13 cellular contexts compared by ENCODE assay signal in the genomic region with DNA sequence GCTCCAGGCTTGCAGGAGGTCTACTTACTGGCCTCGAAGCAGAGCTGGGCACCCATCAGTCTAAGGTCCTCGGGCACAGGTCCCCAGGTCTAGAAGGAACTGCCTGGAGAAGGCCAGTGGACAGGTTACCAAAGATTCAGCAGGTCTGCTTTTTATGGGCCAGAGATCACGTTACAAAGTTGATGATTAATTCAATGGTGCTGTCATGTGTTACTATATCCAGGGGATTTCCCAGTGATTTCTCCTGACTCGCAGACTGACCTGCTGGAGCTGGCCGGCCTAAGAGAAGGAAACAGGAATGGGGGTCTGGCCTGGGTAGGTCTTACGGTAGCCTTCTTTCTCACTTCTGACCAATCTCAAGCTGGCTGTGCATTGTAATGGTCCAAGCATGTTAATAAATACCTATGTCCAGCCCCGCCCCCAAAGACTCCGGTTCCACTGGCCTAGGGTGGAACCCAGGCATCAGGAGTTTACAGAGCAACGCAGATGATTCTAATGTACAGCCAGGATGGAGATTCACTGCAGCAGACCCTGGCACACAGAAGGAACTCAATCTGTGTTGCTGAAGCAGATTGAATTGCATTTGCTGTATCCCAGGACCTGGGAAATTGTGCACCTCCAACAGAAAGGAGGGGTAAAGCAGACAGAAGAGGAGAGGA. TPM values are rescaled to one million over a fixed set of nuclear protein-coding genes. Genes with fewer than 3 reads are reported as not detected.
DNase-seq lines count a peak whose midpoint lies in the region; ATAC-seq, FAIRE-seq and TF ChIP-seq lines count a peak whose summit lies in the region.
"Had no signal": no experiment of that assay in that cellular context is flagged by ENCODE, and none has a peak within 500 bp of the region (broad histone marks: within the 10 kb centered on the region; RNA-seq: fewer than 3 reads in every experiment).

Gene NEURL3, minus strand, starts transcription at position 127 of the 659 bp plus-strand sequence. Its CDS starts 71 bp downstream, at position 56.

- H3K27ac Mint-ChIP-seq in activated naive CD8-positive, alpha-beta T cell = peak within 1 kb of the TSS; percentile 54
- no peak within 1 kb of the TSS for H3K27ac Mint-ChIP-seq in activated naive CD8-positive, alpha-beta T cell treated with anti-CD3 and anti-CD28 coated beads, Interleukin-2, amount 50 U/mL, for 24 hours

- no peaks in the 10 kb centered on the region for H3K9me3 ChIP-seq in kidney (ENCODE audit: control insufficient read depth in 1 of 2, low read length in 2 of 2)

- TF ChIP-seq CTCF in VCaP (conservative IDR thresholded peaks at IDR 0.05) (no peak), kidney (IDR thresholded peaks at IDR 0.05; ENCODE audit: borderline replicate concordance, extremely low read depth, insufficient read depth) (no peak)

- H3K27me3 Mint-ChIP-seq in activated naive CD8-positive, alpha-beta T cell = peaks cover 7% of the 10 kb centered on the region
- peaks cover 5% of the 10 kb centered on the region for H3K27me3 Mint-ChIP-seq in activated naive CD8-positive, alpha-beta T cell treated with anti-CD3 and anti-CD28 coated beads, Interleukin-2, amount 50 U/mL, for 24 hours

- peak within 1 kb of the TSS; percentile 89 for H3K27ac ChIP-seq in VCaP
- H3K27ac ChIP-seq in kidney (ENCODE audit: low read depth in 2 of 2, low read length in 2 of 2) = peak within 1 kb of the TSS; percentile 90 to 91
- H3K27ac ChIP-seq: C4-2B had no signal

- no peaks in the 10 kb centered on the region for H3K36me3 ChIP-seq in kidney (ENCODE audit: control insufficient read depth in 1 of 2, insufficient read depth in 2 of 2, low read length in 2 of 2)

- no peaks in the 10 kb centered on the region for H3K36me3 Mint-ChIP-seq in activated naive CD8-positive, alpha-beta T cell
- no peaks in the 10 kb centered on the region for H3K36me3 Mint-ChIP-seq in activated naive CD8-positive, alpha-beta T cell treated with anti-CD3 and anti-CD28 coated beads, Interleukin-2, amount 50 U/mL, for 24 hours (ENCODE audit: low read depth)

- peak within 1 kb of the TSS; percentile 17 to 39 for H3K4me3 ChIP-seq in kidney (ENCODE audit: low read length in 2 of 2)

- H3K4me1 Mint-ChIP-seq in activated naive CD8-positive, alpha-beta T cell (ENCODE audit: low read depth) = peaks cover 27% of the 10 kb centered on the region
- peaks cover 31% of the 10 kb centered on the region for H3K4me1 Mint-ChIP-seq in activated naive CD8-positive, alpha-beta T cell treated with anti-CD3 and anti-CD28 coated beads, Interleukin-2, amount 50 U/mL, for 24 hours

- ATAC-seq in activated naive CD8-positive, alpha-beta T cell treated with anti-CD3 and anti-CD28 coated beads, Interleukin-2, amount 50 U/mL, for 24 hours = no peak

- peak within 1 kb of the TSS; percentile 27 to 73 for H3K9ac ChIP-seq in kidney (ENCODE audit: low read length in 2 of 2)

- intact Hi-C loops in kidney (cut with DNase I) = loop anchor here (10.0 kb wide), 1 partner anchor 101 kb away; no protein-coding TSS in a partner anchor

- no peak within 1 kb of the TSS for H3K4me3 Mint-ChIP-seq in activated naive CD8-positive, alpha-beta T cell
- H3K4me3 Mint-ChIP-seq in activated naive CD8-positive, alpha-beta T cell treated with anti-CD3 and anti-CD28 coated beads, Interleukin-2, amount 50 U/mL, for 24 hours = no peak within 1 kb of the TSS

- FAIRE-seq in kidney (lab: Jason Lieb, UNC) = peak; percentile 54
- no peak for FAIRE-seq in urothelium cell line (lab: Jason Lieb, UNC)

- peaks cover 29 to 56% of the 10 kb centered on the region in 2 donors for H3K4me1 ChIP-seq in kidney (ENCODE audit: control insufficient read depth in 1 of 2, insufficient read depth in 1 of 2, low read depth in 1 of 2, low read length in 2 of 2)

- DNase-seq in activated naive CD8-positive, alpha-beta T cell treated with anti-CD3 and anti-CD28 coated beads, Interleukin-2, amount 50 U/mL, for 24 hours = no peak
- DNase-seq in kidney = peak; percentile 69
- DNase-seq in urothelium cell line (ENCODE audit: low spot score) = peak; percentile 67
- no peak for DNase-seq in NCI-H1092 treated with DMSO at 0.1 percent for 48 hours (lab: John Stamatoyannopoulos, UW)
- DNase-seq in cerebellar nuclear complex (lab: John Stamatoyannopoulos, UW) = no peak
- DNase-seq in NCI-H510A treated with DMSO at 0.1 percent for 48 hours (lab: John Stamatoyannopoulos, UW) = no peak
- DNase-seq: activated CD4-positive, alpha-beta T cell treated with anti-CD3 and anti-CD28 coated beads, Interleukin-2, amount 50 U/mL, for 4 hours; NCI-H524 treated with DMSO at 0.1 percent for 48 hours; posterior cingulate gyrus had no signal

- H3K9me3 Mint-ChIP-seq in activated naive CD8-positive, alpha-beta T cell (ENCODE audit: low read depth) = no peaks in the 10 kb centered on the region
- no peaks in the 10 kb centered on the region for H3K9me3 Mint-ChIP-seq in activated naive CD8-positive, alpha-beta T cell treated with anti-CD3 and anti-CD28 coated beads, Interleukin-2, amount 50 U/mL, for 24 hours

RNA-seq across cellular contexts. Expression of gene NEURL3, which starts in this region (rescaled TPM):
- 3.2 TPM for total RNA-seq in kidney
- polyA plus RNA-seq in kidney (ENCODE audit: insufficient read depth, low read depth, low replicate concordance) = 11.1 TPM
- total RNA-seq: fibroblast of lung had no signal
- polyA plus RNA-seq: fibroblast of lung had no signal

Comparison
In these comparisons a context has a peak if more than half of its experiments do, and no peak if none do; other contexts are left out.
1. DNase-seq: peak in kidney (single experiment) and urothelium cell line (single experiment); none in activated naive CD8-positive, alpha-beta T cell treated with anti-CD3 and anti-CD28 coated beads, Interleukin-2, amount 50 U/mL, for 24 hours (single experiment), NCI-H1092 treated with DMSO at 0.1 percent for 48 hours (single experiment), cerebellar nuclear complex (0 of 2) and NCI-H510A treated with DMSO at 0.1 percent for 48 hours (single experiment).